ENCODE assay signal across 8 cellular contexts in the genomic region with DNA sequence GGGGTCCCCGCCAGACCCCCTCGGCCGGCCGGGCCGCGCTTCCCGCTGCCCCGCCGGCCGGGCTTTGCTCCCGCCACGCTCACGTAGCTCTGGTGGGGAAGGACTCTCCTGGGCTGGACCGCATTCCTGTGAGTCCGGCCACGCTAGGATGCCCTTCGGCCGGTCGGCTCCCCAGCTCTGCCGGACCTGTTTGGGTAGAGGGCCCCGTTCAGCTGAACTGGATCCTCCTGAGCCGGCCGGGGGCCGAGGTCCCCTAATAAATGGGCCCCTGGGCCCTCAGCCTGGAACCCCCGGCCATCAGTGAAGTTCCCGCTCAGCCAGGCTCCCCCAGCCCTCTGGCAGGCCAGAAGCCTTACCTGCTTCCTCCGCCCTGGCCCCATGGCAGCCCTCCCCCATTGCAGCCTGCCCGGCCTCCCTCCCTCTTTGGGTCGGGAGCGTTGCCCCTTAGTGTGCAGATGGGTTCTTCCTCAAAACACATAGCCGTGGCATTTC. TPM values are rescaled to one million over a fixed set of nuclear protein-coding genes. Genes with fewer than 3 reads are reported as not detected.
DNase-seq lines count a peak whose midpoint lies in the region; ATAC-seq, FAIRE-seq and TF ChIP-seq lines count a peak whose summit lies in the region.

No MANE protein-coding gene starts in this region.

- H3K36me3 ChIP-seq in Peyer's patch, result peaks cover 0 to 15% (median 0%) of the 10 kb centered on the region in 3 donors
- peaks cover 5% of the 10 kb centered on the region for H3K36me3 ChIP-seq in bronchial epithelial cell (ENCODE audit: control insufficient read depth, insufficient read depth, low read length)

- no peaks in the 10 kb centered on the region for H3K9me3 ChIP-seq in Peyer's patch

- DNase-seq in Peyer's patch, result peak in 2 of 3 donors; percentile 53 to 65
- no peak for DNase-seq in bronchial epithelial cell (ENCODE audit: low read depth)
- no peak for DNase-seq in pons (ENCODE audit: low spot score)
- DNase-seq in SK-N-DZ (ENCODE audit: low spot score), result no peak

- H3K27ac Mint-ChIP-seq in stimulated activated naive CD8-positive, alpha-beta T cell treated with anti-CD3 and anti-CD28 coated beads, Interleukin-15, Interleukin-2, amounts not matched to agents 100 ng/mL and 50 ng/mL, for 24 hours, result peak overlapping the region; percentile 82

- FAIRE-seq in bronchial epithelial cell (lab: Jason Lieb, UNC), result no peak

- peak overlapping the region; percentile 68 to 87 (median 82) for H3K27ac ChIP-seq in Peyer's patch
- H3K27ac ChIP-seq in layer of hippocampus (ENCODE audit: low read depth, low read length), result peak overlapping the region; percentile 75

- H3K4me3 Mint-ChIP-seq in stimulated activated naive CD8-positive, alpha-beta T cell treated with anti-CD3 and anti-CD28 coated beads, Interleukin-15, Interleukin-2, amounts not matched to agents 100 ng/mL and 50 ng/mL, for 24 hours, result peak overlapping the region; percentile 91

- no peaks in the 10 kb centered on the region for H3K27me3 Mint-ChIP-seq in stimulated activated naive CD8-positive, alpha-beta T cell treated with anti-CD3 and anti-CD28 coated beads, Interleukin-15, Interleukin-2, amounts not matched to agents 100 ng/mL and 50 ng/mL, for 24 hours

- H3K27me3 ChIP-seq in Peyer's patch (no peaks in the 10 kb centered on the region), bronchial epithelial cell (ENCODE audit: control insufficient read depth, insufficient read depth, low read length) (no peaks in the 10 kb centered on the region), layer of hippocampus (ENCODE audit: control insufficient read depth, insufficient read depth, low read length) (no peaks in the 10 kb centered on the region)

- H3K4me3 ChIP-seq in Peyer's patch, result peak overlapping the region; percentile 83 to 92 (median 90)
- peak overlapping the region; percentile 76 for H3K4me3 ChIP-seq in bronchial epithelial cell (ENCODE audit: low read depth, low read length)

- H3K4me1 ChIP-seq in Peyer's patch, result peaks cover 0 to 20% (median 2%) of the 10 kb centered on the region in 4 donors

- H3K36me3 Mint-ChIP-seq in stimulated activated naive CD8-positive, alpha-beta T cell treated with anti-CD3 and anti-CD28 coated beads, Interleukin-15, Interleukin-2, amounts not matched to agents 100 ng/mL and 50 ng/mL, for 24 hours (ENCODE audit: low read depth), result peaks cover 23% of the 10 kb centered on the region

- TF ChIP-seq CTCF in Peyer's patch (IDR thresholded peaks at IDR 0.05), result no peak
- TF ChIP-seq CTCF in bronchial epithelial cell (IDR thresholded peaks at IDR 0.05; ENCODE audit: insufficient read depth, low read length, severe bottlenecking), result no peak

- H3K9me3 Mint-ChIP-seq in stimulated activated naive CD8-positive, alpha-beta T cell treated with anti-CD3 and anti-CD28 coated beads, Interleukin-15, Interleukin-2, amounts not matched to agents 100 ng/mL and 50 ng/mL, for 24 hours, result no peaks in the 10 kb centered on the region

- peak in 1 of 2 donors; percentile 18 for TF ChIP-seq POLR2A in Peyer's patch (IDR thresholded peaks at IDR 0.05)

- H3K4me1 Mint-ChIP-seq in stimulated activated naive CD8-positive, alpha-beta T cell treated with anti-CD3 and anti-CD28 coated beads, Interleukin-15, Interleukin-2, amounts not matched to agents 100 ng/mL and 50 ng/mL, for 24 hours (ENCODE audit: low read depth), result peaks cover 31% of the 10 kb centered on the region

- ATAC-seq in GM18498 (IDR thresholded peaks at IDR 0.05; ENCODE audit: unreplicated experiment) (peak; percentile 22), HG02763 (IDR thresholded peaks at IDR 0.05; ENCODE audit: unreplicated experiment) (peak; percentile 17)

RNA-seq across cellular contexts. Expression of gene UNC119B, which starts 0.6 kb away (rescaled TPM):
- total RNA-seq in Peyer's patch (10 to 100 TPM; 16.8 to 23.5 (median 18.1) TPM), bronchial epithelial cell (12.9 and 19.5 TPM in 2 replicates)
- polyA plus RNA-seq in SK-N-DZ (2014; cell fraction: cytosol; rRNA removed), result 32.6 TPM in 2 replicates
- 22.6 and 23.9 TPM in 2 replicates for polyA plus RNA-seq in SK-N-DZ (2014; cell fraction: nucleus; rRNA removed)

RNA-seq across cellular contexts. Expression of gene ACADS, which starts 14.8 kb away (rescaled TPM):
- 100 to 1,000 TPM; 126 to 358 (median 316) TPM for total RNA-seq in Peyer's patch
- 7.4 and 8.2 TPM in 2 replicates for total RNA-seq in bronchial epithelial cell
- polyA plus RNA-seq in SK-N-DZ (2014; cell fraction: cytosol; rRNA removed), result 9.8 and 12.4 TPM in 2 replicates
- 43.7 and 49.1 TPM in 2 replicates for polyA plus RNA-seq in SK-N-DZ (2014; cell fraction: nucleus; rRNA removed)

RNA-seq across cellular contexts. Expression of gene MLEC, which starts 23.9 kb away (rescaled TPM):
- total RNA-seq in Peyer's patch (100 to 1,000 TPM in 2 of 4 donors, 10 to 100 TPM in 2; 87.3 to 123 (median 104) TPM), bronchial epithelial cell (60.3 and 61.9 TPM in 2 replicates)
- polyA plus RNA-seq in SK-N-DZ (2014; cell fraction: cytosol; rRNA removed), result 74.0 and 94.2 TPM in 2 replicates
- 49.1 and 55.5 TPM in 2 replicates for polyA plus RNA-seq in SK-N-DZ (2014; cell fraction: nucleus; rRNA removed)

Comparison
In these comparisons a context has a peak if more than half of its experiments do, and no peak if none do; other contexts are left out.
1. DNase-seq: peak in Peyer's patch (2 of 3); none in bronchial epithelial cell (single experiment), pons (single experiment) and SK-N-DZ (single experiment).
2. RNA of gene ACADS, which starts 14.8 kb away (total RNA-seq): 126 to 358 TPM in Peyer's patch; 7.4 to 8.2 TPM in bronchial epithelial cell; every median in the first group is over 10 times any median in the second.